Comparison of ENCODE assay signal across 10 cellular contexts in genomic region chr12:54081581-54082401, GRCh38. TPM values are rescaled to one million over a fixed set of nuclear protein-coding genes. Genes with fewer than 3 reads are reported as not detected.
DNase-seq lines count a peak whose midpoint lies in the region; ATAC-seq and TF ChIP-seq lines count a peak whose summit lies in the region.
"Not testable (repeated sequence)": the region's sequence is repeated elsewhere in the genome, so short reads cannot be mapped to it uniquely, and the experiment has no call there.
"Had no signal": no experiment of that assay in that cellular context is flagged by ENCODE, and none has a peak within 500 bp of the region (broad histone marks: within the 10 kb centered on the region; RNA-seq: fewer than 3 reads in every experiment).

No MANE protein-coding gene starts in this region.

- not testable (repeated sequence) for H3K4me3 ChIP-seq in DOHH2 (ENCODE audit: low read length)
- H3K4me3 ChIP-seq in Peyer's patch (peak overlapping the region; percentile 29 to 51 (median 40)), esophagus (ENCODE audit: low read depth in 1 of 2, low read length in 2 of 2) (peak overlapping the region; percentile 39 to 51), mesenchymal stem cell (ENCODE audit: insufficient read depth in 1 of 2, low read depth in 1 of 2, low read length in 2 of 2) (peak overlapping the region in 1 of 2 experiments; percentile 67), gastrocnemius medialis (peak overlapping the region in 2 of 4 donors; percentile 21 to 29), thoracic aorta (peak overlapping the region; percentile 54)

- H4K8ac ChIP-seq in mesenchymal stem cell (ENCODE audit: low read length), result not testable (repeated sequence)

- not testable (repeated sequence) for H3K36me3 Mint-ChIP-seq in activated naive CD8-positive, alpha-beta T cell treated with anti-CD3 and anti-CD28 coated beads, Interleukin-2, amount 50 U/mL, for 24 hours (ENCODE audit: low read depth)

- H2BK12ac ChIP-seq in mesenchymal stem cell (ENCODE audit: low read length in 2 of 2), result not testable (repeated sequence)

- not testable (repeated sequence) for TF ChIP-seq POLR2A in Peyer's patch (IDR thresholded peaks at IDR 0.05); gastrocnemius medialis (IDR thresholded peaks at IDR 0.05)

- peaks cover 23% of the 10 kb centered on the region for H3K27me3 ChIP-seq in DOHH2 (ENCODE audit: control insufficient read depth, low read length)
- H3K27me3 ChIP-seq in Peyer's patch; esophagus (ENCODE audit: control insufficient read depth in 1 of 2, insufficient read depth in 2 of 2, low read length in 2 of 2); gastrocnemius medialis; thoracic aorta (replicated peaks; ENCODE audit: insufficient read depth): not testable (repeated sequence)
- peaks cover 4 to 14% of the 10 kb centered on the region in 2 experiments for H3K27me3 ChIP-seq in mesenchymal stem cell (ENCODE audit: control insufficient read depth in 1 of 2, insufficient read depth in 1 of 2, low read length in 2 of 2)

- H3K18ac ChIP-seq in mesenchymal stem cell (ENCODE audit: low read depth in 1 of 2, low read length in 2 of 2), result not testable (repeated sequence)

- WGBS in esophagus, 2 donors, result 6 to 27% methylated on average over 35 of the region's 35 CpGs
- 1% methylated on average over 28 of the region's 35 CpGs for WGBS in mesenchymal stem cell

- not testable (repeated sequence) for ATAC-seq in activated naive CD8-positive, alpha-beta T cell treated with anti-CD3 and anti-CD28 coated beads, Interleukin-2, amount 50 U/mL, for 24 hours; gastrocnemius medialis; thoracic aorta (ENCODE audit: insufficient number of reproducible peaks, low FRiP score, low read depth)

- H3F3A ChIP-seq in DOHH2 (ENCODE audit: control insufficient read depth, insufficient read depth), result not testable (repeated sequence)

- H2BK120ac ChIP-seq in mesenchymal stem cell (ENCODE audit: low read depth, low read length), result not testable (repeated sequence)

- H4K91ac ChIP-seq in mesenchymal stem cell (ENCODE audit: low read length), result not testable (repeated sequence)

- peak overlapping the region; percentile 89 for H3K27ac Mint-ChIP-seq in activated naive CD8-positive, alpha-beta T cell treated with anti-CD3 and anti-CD28 coated beads, Interleukin-2, amount 50 U/mL, for 24 hours

- not testable (repeated sequence) for H3K27me3 Mint-ChIP-seq in activated naive CD8-positive, alpha-beta T cell treated with anti-CD3 and anti-CD28 coated beads, Interleukin-2, amount 50 U/mL, for 24 hours

- H2AK5ac ChIP-seq in mesenchymal stem cell (ENCODE audit: low read length, severe bottlenecking), result not testable (repeated sequence)

- not testable (repeated sequence) for H3K9me3 ChIP-seq in DOHH2 (ENCODE audit: control insufficient read depth, insufficient read depth, low read length); Peyer's patch; esophagus (ENCODE audit: control insufficient read depth in 2 of 2, insufficient read depth in 1 of 2, low read depth in 1 of 2, low read length in 1 of 2); mesenchymal stem cell (ENCODE audit: control insufficient read depth, low read length); gastrocnemius medialis; thoracic aorta

- not testable (repeated sequence) for H3K9me2 ChIP-seq in DOHH2 (replicated peaks; ENCODE audit: control insufficient read depth, low read length)

- H3K4me1 ChIP-seq in DOHH2 (ENCODE audit: control insufficient read depth, low read length); Peyer's patch; esophagus (ENCODE audit: control insufficient read depth in 2 of 2, insufficient read depth in 2 of 2, low read length in 1 of 2); mesenchymal stem cell (ENCODE audit: control insufficient read depth, insufficient read depth, low read depth, low read length); gastrocnemius medialis; thoracic aorta (ENCODE audit: control insufficient read depth in 1 of 2, low read depth in 2 of 2): not testable (repeated sequence)

- peak overlapping the region; percentile 77 for H3K4me3 Mint-ChIP-seq in activated naive CD8-positive, alpha-beta T cell treated with anti-CD3 and anti-CD28 coated beads, Interleukin-2, amount 50 U/mL, for 24 hours

- H3K14ac ChIP-seq in mesenchymal stem cell (ENCODE audit: low read length in 2 of 2), result not testable (repeated sequence)

- not testable (repeated sequence) for H2BK15ac ChIP-seq in mesenchymal stem cell (ENCODE audit: low read depth, poor library complexity, severe bottlenecking)

- peaks cover 26% of the 10 kb centered on the region for H3K4me1 Mint-ChIP-seq in activated naive CD8-positive, alpha-beta T cell treated with anti-CD3 and anti-CD28 coated beads, Interleukin-2, amount 50 U/mL, for 24 hours

- DNase-seq in Peyer's patch (peak in 1 of 3 donors; percentile 23), mesenchymal stem cell (peak; percentile 22)
- peak; percentile 32 for DNase-seq in activated CD8-positive, alpha-beta memory T cell treated with anti-CD3 and anti-CD28 coated beads, Interleukin-2, amount 50 U/mL, for 4 hours
- DNase-seq in activated naive CD8-positive, alpha-beta T cell treated with anti-CD3 and anti-CD28 coated beads, Interleukin-2, amount 50 U/mL, for 24 hours, result peak; percentile 41
- DNase-seq in gastrocnemius medialis; thoracic aorta (ENCODE audit: low spot score): not testable (repeated sequence)

- H3K9me3 Mint-ChIP-seq in activated naive CD8-positive, alpha-beta T cell treated with anti-CD3 and anti-CD28 coated beads, Interleukin-2, amount 50 U/mL, for 24 hours, result not testable (repeated sequence)

- peak overlapping the region; percentile 41 for H3K4me2 ChIP-seq in DOHH2 (ENCODE audit: low read length)
- H3K4me2 ChIP-seq in mesenchymal stem cell (ENCODE audit: low read length, poor library complexity, severe bottlenecking), result peak overlapping the region; percentile 65

- not testable (repeated sequence) for H2BK5ac ChIP-seq in mesenchymal stem cell (ENCODE audit: low read depth, low read length, poor library complexity, severe bottlenecking)

- not testable (repeated sequence) for TF ChIP-seq CTCF in DOHH2 (IDR thresholded peaks at IDR 0.05; ENCODE audit: low read depth, low read length, poor library complexity, severe bottlenecking); Peyer's patch (IDR thresholded peaks at IDR 0.05); gastrocnemius medialis (IDR thresholded peaks at IDR 0.05 in 4 of 5, conservative IDR thresholded peaks at IDR 0.05 in 1 of 5); thoracic aorta (IDR thresholded peaks at IDR 0.05)

- not testable (repeated sequence) for H3K79me2 ChIP-seq in DOHH2 (ENCODE audit: control insufficient read depth, low read length)

- not testable (repeated sequence) for H3K4ac ChIP-seq in mesenchymal stem cell (ENCODE audit: low read depth in 1 of 2, low read length in 2 of 2)

- in situ Hi-C loops in gastrocnemius medialis (cut with MboI; ENCODE audit: low sequenced_read_pairs in 4 of 4), result not testable (repeated sequence)

- intact Hi-C loops in gastrocnemius medialis (cut with DNase I; ENCODE audit: low total_unique reads), result not testable (repeated sequence)

- H3K36me3 ChIP-seq in DOHH2 (ENCODE audit: control insufficient read depth, low read length); Peyer's patch; esophagus (ENCODE audit: control insufficient read depth in 2 of 2, insufficient read depth in 2 of 2, low read length in 1 of 2); mesenchymal stem cell (ENCODE audit: control insufficient read depth in 1 of 2, insufficient read depth in 2 of 2, low read depth in 1 of 2, low read length in 2 of 2); gastrocnemius medialis; thoracic aorta: not testable (repeated sequence)

- H3K27ac ChIP-seq in DOHH2 (ENCODE audit: low read depth, low read length), result not testable (repeated sequence)
- H3K27ac ChIP-seq in Peyer's patch, result peak overlapping the region; percentile 82 to 92 (median 82)
- H3K27ac ChIP-seq in esophagus (ENCODE audit: low read depth in 2 of 2, low read length in 1 of 2), result peak overlapping the region; percentile 90 to 94
- peak overlapping the region; percentile 68 for H3K27ac ChIP-seq in mesenchymal stem cell (ENCODE audit: low read length, poor library complexity, severe bottlenecking)
- H3K27ac ChIP-seq in gastrocnemius medialis, result peak overlapping the region in 3 of 4 donors; percentile 14 to 59 (median 35)
- H3K27ac ChIP-seq in thoracic aorta, result peak overlapping the region in 1 of 2 donors; percentile 21

- H2AFZ ChIP-seq in mesenchymal stem cell (ENCODE audit: low read depth, low read length), result not testable (repeated sequence)

- not testable (repeated sequence) for H4K20me1 ChIP-seq in DOHH2 (ENCODE audit: control insufficient read depth, insufficient read depth, low read depth, low read length)

- H3K9ac ChIP-seq in mesenchymal stem cell (ENCODE audit: low read length), result peak overlapping the region; percentile 86

- H3K23ac ChIP-seq in mesenchymal stem cell (ENCODE audit: low read length in 2 of 2), result not testable (repeated sequence)

- not testable (repeated sequence) for H3K79me1 ChIP-seq in mesenchymal stem cell (replicated peaks; ENCODE audit: low read length, poor library complexity, severe bottlenecking)

RNA-seq across cellular contexts. Expression of gene HOXC4, which starts 28.2 kb away (rescaled TPM):
- total RNA-seq in Peyer's patch (1 to 10 TPM; 1.1 to 8.3 (median 1.8) TPM), gastrocnemius medialis (1 to 10 TPM in 1 of 4 donors, under 1 TPM in 3; 0.51 to 2.0 (median 0.71) TPM), thoracic aorta (1 to 10 TPM in 1 of 2 donors, not detected in 1; 1.2 TPM)
- 1 to 10 TPM; 3.3 to 3.7 TPM for polyA plus RNA-seq in esophagus
- 6.4 TPM for polyA plus RNA-seq in mesenchymal stem cell (2013, experiment 1 of 2)
- polyA plus RNA-seq in mesenchymal stem cell (2013, experiment 2 of 2), result 7.0 TPM
- total RNA-seq: dermis microvascular lymphatic vessel endothelial cell, frontal cortex had no signal

RNA-seq across cellular contexts. Expression of gene HOXC5, which starts 48.9 kb away (rescaled TPM):
- total RNA-seq in Peyer's patch (not detected), gastrocnemius medialis (1 to 10 TPM in 1 of 4 donors, under 1 TPM in 1, not detected in 2; 0.36 to 1.4 TPM), thoracic aorta (1 to 10 TPM in 1 of 2 donors, not detected in 1; 1.8 TPM)
- under 1 TPM; 0.41 to 0.96 TPM for polyA plus RNA-seq in esophagus
- polyA plus RNA-seq in mesenchymal stem cell (2013, experiment 1 of 2), result 0.30 TPM
- 0.27 TPM for polyA plus RNA-seq in mesenchymal stem cell (2013, experiment 2 of 2)
- total RNA-seq: dermis microvascular lymphatic vessel endothelial cell, frontal cortex had no signal

RNA-seq across cellular contexts. Expression of gene HOXC6, which starts 53.6 kb away (rescaled TPM):
- total RNA-seq in Peyer's patch (1 to 10 TPM in 2 of 4 donors, under 1 TPM in 2; 0.70 to 1.7 (median 1.3) TPM), gastrocnemius medialis (1 to 10 TPM; 1.0 to 4.7 (median 3.8) TPM), thoracic aorta (not detected)
- polyA plus RNA-seq in esophagus, result 1 to 10 TPM; 1.4 TPM
- polyA plus RNA-seq in mesenchymal stem cell (2013, experiment 1 of 2), result 49.1 TPM
- 49.1 TPM for polyA plus RNA-seq in mesenchymal stem cell (2013, experiment 2 of 2)
- total RNA-seq: dermis microvascular lymphatic vessel endothelial cell, frontal cortex had no signal
